1 cellular context compared by ENCODE assay signal in the genomic region with DNA sequence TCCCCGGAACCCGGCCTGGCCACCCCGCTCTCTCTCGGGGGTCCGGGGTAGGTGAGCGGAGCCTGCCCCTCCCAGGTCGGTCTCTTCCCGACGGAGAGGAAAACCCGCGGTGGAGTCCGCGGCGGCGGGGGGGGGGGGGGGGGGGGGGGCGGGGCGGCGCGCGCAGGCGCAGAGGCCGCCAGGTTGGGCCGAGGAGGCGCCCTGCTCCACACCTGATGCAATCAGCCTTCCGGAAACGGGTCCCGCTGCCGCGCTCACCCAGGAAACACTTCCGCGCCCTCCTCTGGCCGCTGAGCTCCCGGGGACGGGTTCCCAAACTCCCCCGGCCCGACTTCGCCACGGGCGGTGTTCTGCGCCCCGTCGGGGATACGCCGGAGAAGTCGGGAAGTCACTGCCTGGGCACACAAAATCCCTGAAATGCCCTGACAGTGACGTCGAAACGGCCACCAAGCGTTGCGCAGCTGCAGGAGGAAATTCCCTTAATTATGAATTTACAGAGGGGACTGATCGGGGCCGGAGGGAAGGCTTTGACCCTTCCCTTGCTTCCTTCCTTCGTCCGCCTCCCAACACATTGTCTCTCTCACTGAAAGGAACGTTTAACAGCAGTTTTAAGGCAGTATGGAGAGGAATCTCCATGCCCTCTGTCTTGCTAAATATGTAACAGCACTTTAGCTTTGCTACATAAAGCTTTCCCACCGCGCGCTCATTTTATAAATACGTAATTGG.
TF ChIP-seq lines count a peak whose summit lies in the region.

No MANE protein-coding gene starts in this region.

TF ChIP-seq in SK-N-SH, 30 proteins besides CTCF, POLR2A, EP300 and RAD21 (continued from another document):
- TF ChIP-seq NFIC (IDR thresholded peaks at IDR 0.05; ENCODE audit: borderline replicate concordance) (no peak), GATA2 (CRISPR knock-in tag; IDR thresholded peaks at IDR 0.05) (peak; percentile 50; the same call in 1 of the 2 replicates), TCF12 (IDR thresholded peaks at IDR 0.05) (0 out of 2 replicates have a peak, but pooled peaks have one; percentile 8), RXRA (IDR thresholded peaks at IDR 0.05; ENCODE audit: borderline replicate concordance, low read depth) (no peak), TEAD4 (IDR thresholded peaks at IDR 0.05; ENCODE audit: borderline replicate concordance, insufficient read depth) (no peak)
- TF ChIP-seq, protein P1, sequence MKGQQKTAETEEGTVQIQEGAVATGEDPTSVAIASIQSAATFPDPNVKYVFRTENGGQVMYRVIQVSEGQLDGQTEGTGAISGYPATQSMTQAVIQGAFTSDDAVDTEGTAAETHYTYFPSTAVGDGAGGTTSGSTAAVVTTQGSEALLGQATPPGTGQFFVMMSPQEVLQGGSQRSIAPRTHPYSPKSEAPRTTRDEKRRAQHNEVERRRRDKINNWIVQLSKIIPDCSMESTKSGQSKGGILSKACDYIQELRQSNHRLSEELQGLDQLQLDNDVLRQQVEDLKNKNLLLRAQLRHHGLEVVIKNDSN (IDR thresholded peaks at IDR 0.05; ENCODE audit: borderline replicate concordance, low read depth) = 0 out of 2 replicates have a peak, but pooled peaks have one; percentile 13
- TF ChIP-seq, protein P2, sequence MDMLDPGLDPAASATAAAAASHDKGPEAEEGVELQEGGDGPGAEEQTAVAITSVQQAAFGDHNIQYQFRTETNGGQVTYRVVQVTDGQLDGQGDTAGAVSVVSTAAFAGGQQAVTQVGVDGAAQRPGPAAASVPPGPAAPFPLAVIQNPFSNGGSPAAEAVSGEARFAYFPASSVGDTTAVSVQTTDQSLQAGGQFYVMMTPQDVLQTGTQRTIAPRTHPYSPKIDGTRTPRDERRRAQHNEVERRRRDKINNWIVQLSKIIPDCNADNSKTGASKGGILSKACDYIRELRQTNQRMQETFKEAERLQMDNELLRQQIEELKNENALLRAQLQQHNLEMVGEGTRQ (IDR thresholded peaks at IDR 0.05; ENCODE audit: borderline replicate concordance, low read depth, low read length) = no peak
- TF ChIP-seq, protein P3, sequence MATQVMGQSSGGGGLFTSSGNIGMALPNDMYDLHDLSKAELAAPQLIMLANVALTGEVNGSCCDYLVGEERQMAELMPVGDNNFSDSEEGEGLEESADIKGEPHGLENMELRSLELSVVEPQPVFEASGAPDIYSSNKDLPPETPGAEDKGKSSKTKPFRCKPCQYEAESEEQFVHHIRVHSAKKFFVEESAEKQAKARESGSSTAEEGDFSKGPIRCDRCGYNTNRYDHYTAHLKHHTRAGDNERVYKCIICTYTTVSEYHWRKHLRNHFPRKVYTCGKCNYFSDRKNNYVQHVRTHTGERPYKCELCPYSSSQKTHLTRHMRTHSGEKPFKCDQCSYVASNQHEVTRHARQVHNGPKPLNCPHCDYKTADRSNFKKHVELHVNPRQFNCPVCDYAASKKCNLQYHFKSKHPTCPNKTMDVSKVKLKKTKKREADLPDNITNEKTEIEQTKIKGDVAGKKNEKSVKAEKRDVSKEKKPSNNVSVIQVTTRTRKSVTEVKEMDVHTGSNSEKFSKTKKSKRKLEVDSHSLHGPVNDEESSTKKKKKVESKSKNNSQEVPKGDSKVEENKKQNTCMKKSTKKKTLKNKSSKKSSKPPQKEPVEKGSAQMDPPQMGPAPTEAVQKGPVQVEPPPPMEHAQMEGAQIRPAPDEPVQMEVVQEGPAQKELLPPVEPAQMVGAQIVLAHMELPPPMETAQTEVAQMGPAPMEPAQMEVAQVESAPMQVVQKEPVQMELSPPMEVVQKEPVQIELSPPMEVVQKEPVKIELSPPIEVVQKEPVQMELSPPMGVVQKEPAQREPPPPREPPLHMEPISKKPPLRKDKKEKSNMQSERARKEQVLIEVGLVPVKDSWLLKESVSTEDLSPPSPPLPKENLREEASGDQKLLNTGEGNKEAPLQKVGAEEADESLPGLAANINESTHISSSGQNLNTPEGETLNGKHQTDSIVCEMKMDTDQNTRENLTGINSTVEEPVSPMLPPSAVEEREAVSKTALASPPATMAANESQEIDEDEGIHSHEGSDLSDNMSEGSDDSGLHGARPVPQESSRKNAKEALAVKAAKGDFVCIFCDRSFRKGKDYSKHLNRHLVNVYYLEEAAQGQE (IDR thresholded peaks at IDR 0.05; ENCODE audit: low read depth, low read length) = no peak; the same call in 1 of the 2 replicates
